In the genomic region with DNA sequence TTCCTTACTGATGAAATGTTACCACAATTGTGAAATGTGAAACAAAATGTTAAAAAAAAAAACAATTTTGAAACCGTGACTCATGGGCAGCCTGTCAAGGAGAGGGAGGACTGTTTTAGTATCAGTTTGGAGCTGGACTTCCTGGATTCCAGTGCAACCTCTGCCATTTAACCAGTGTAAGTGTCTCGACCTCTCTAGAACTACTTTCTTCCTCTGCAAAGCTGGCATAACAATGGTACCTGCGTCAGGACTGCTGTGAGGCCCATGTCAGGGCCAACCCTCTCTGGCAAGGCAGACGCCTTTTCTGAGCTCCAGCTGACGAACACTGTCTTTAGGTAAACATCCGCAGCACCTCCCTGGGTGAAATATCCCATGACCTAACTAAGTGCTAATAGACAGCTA, we compare ENCODE assay signal across 8 cellular contexts. TPM values are rescaled to one million over a fixed set of nuclear protein-coding genes. Genes with fewer than 3 reads are reported as not detected.
A peak's percentile ranks its signal among the peaks of the same experiment; 100 is the strongest.
DNase-seq lines count a peak whose midpoint lies in the region; ATAC-seq and TF ChIP-seq lines count a peak whose summit lies in the region.

No MANE protein-coding gene starts in this region.

- TF ChIP-seq CTCF in RWPE2 (IDR thresholded peaks at IDR 0.05; ENCODE audit: poor library complexity, severe bottlenecking) (no peak), fibroblast of mammary gland (conservative IDR thresholded peaks at IDR 0.05; ENCODE audit: control insufficient read depth, insufficient read depth, low read depth, low read length) (no peak), gastrocnemius medialis (IDR thresholded peaks at IDR 0.05 in 4 of 5, conservative IDR thresholded peaks at IDR 0.05 in 1 of 5) (no peak)

- no peak for TF ChIP-seq POLR2A in gastrocnemius medialis (IDR thresholded peaks at IDR 0.05)

- H3K9me3 ChIP-seq in RWPE2 (ENCODE audit: severe bottlenecking) (no peaks in the 10 kb centered on the region), gastrocnemius medialis (no peaks in the 10 kb centered on the region)

- H3K4me1 ChIP-seq in RWPE2 (ENCODE audit: insufficient read depth, poor library complexity, severe bottlenecking), result peaks cover 42% of the 10 kb centered on the region
- peaks cover 0 to 2% of the 10 kb centered on the region in 2 donors for H3K4me1 ChIP-seq in gastrocnemius medialis

- DNase-seq in GM04504 (ENCODE audit: low read depth) (peak; percentile 77), RWPE2 (ENCODE audit: low spot score) (peak; percentile 82), fibroblast of mammary gland (ENCODE audit: low read depth) (peak; percentile 87), gastrocnemius medialis (no peak), hypothalamus (lab: John Stamatoyannopoulos, UW) (no peak), NK-92 (lab: John Stamatoyannopoulos, UW; ENCODE audit: unreplicated experiment) (no peak), NCI-H1694 treated with DMSO at 0.1 percent for 48 hours (lab: John Stamatoyannopoulos, UW) (no peak)

- H3K27ac ChIP-seq in RWPE2 (ENCODE audit: poor library complexity, severe bottlenecking) (peak overlapping the region; percentile 88), gastrocnemius medialis (peak overlapping the region; percentile 36 to 53 (median 47))

- H3K4me3 ChIP-seq in RWPE2 (ENCODE audit: severe bottlenecking) (no peak overlapping the region), fibroblast of mammary gland (ENCODE audit: control insufficient read depth, low read depth, low read length) (no peak overlapping the region), gastrocnemius medialis (no peak overlapping the region)

- no peaks in the 10 kb centered on the region for H3K27me3 ChIP-seq in RWPE2 (ENCODE audit: insufficient read depth, poor library complexity, severe bottlenecking)
- H3K27me3 ChIP-seq in gastrocnemius medialis, result no peaks in the 10 kb centered on the region

- H3K36me3 ChIP-seq in RWPE2 (ENCODE audit: low read depth), result peaks cover 97% of the 10 kb centered on the region
- H3K36me3 ChIP-seq in gastrocnemius medialis, result peaks cover 0 to 65% of the 10 kb centered on the region in 2 donors

- intact Hi-C loops in gastrocnemius medialis (cut with DNase I; ENCODE audit: low total_unique reads), result no loop called here

- ATAC-seq in RWPE2 (ENCODE audit: low read depth), result peak; percentile 90
- ATAC-seq in gastrocnemius medialis, result peak; percentile 30 to 66
- ATAC-seq in HG03045 (IDR thresholded peaks at IDR 0.05; ENCODE audit: unreplicated experiment), result no peak

- in situ Hi-C loops in gastrocnemius medialis (cut with MboI; ENCODE audit: low sequenced_read_pairs in 4 of 4), result no loop called here

RNA-seq across cellular contexts. Expression of gene URB1, which starts 20.9 kb away (rescaled TPM):
- total RNA-seq in gastrocnemius medialis, result 10 to 100 TPM; 13.7 to 17.7 (median 15.2) TPM

RNA-seq across cellular contexts. Expression of gene EVA1C, which starts 40.6 kb away (rescaled TPM):
- 10 to 100 TPM in 2 of 4 donors, 1 to 10 TPM in 2; 9.2 to 15.8 (median 12.1) TPM for total RNA-seq in gastrocnemius medialis

Comparison
In these comparisons a context has a peak if more than half of its experiments do, and no peak if none do; other contexts are left out.
1. DNase-seq: peak in GM04504 (single experiment), RWPE2 (single experiment) and fibroblast of mammary gland (single experiment); none in gastrocnemius medialis (0 of 2), hypothalamus (0 of 51), NK-92 (single experiment) and NCI-H1694 treated with DMSO at 0.1 percent for 48 hours (single experiment).